In the genomic region with DNA sequence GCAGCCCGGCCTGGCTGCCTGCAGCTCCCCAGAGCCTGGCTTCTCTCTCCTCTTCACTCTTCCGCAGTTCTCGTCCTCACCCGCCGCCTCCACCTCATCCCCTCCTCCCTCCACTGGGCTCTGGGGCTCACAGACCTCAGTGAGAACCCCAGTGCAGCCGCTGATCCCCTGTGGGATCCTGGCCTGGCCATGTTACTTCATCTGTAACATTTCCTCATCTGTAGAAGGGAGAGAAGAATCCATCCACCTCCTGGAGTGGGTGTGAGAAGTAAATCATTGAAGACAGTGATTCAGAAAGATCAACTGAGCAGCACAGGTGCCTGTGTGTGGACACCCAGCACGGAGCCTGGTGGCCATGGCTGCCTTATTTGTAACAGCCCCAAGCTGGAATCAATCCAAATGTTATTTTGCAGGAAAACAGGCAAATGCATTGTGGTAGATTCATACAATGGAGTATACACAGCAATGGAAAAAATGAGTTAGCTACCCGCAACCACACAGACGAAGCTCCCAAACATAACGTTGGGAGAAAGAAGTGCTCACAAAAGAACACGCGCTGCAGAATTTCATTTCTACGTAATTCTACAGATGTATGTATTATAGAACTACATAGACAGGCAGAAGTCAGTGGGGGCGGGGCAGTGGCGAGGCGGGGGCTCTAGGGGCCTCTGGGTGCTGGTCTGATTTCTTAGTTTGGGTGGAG, we compare ENCODE assay signal across 1 cellular context.
A peak's percentile ranks its signal among the peaks of the same experiment; 100 is the strongest.
TF ChIP-seq lines count a peak whose summit lies in the region.

No MANE protein-coding gene starts in this region.

TF ChIP-seq in HEK293, 187 proteins besides CTCF, POLR2A, EP300 and RAD21 (continued from another document):
- TF ChIP-seq, protein P1, sequence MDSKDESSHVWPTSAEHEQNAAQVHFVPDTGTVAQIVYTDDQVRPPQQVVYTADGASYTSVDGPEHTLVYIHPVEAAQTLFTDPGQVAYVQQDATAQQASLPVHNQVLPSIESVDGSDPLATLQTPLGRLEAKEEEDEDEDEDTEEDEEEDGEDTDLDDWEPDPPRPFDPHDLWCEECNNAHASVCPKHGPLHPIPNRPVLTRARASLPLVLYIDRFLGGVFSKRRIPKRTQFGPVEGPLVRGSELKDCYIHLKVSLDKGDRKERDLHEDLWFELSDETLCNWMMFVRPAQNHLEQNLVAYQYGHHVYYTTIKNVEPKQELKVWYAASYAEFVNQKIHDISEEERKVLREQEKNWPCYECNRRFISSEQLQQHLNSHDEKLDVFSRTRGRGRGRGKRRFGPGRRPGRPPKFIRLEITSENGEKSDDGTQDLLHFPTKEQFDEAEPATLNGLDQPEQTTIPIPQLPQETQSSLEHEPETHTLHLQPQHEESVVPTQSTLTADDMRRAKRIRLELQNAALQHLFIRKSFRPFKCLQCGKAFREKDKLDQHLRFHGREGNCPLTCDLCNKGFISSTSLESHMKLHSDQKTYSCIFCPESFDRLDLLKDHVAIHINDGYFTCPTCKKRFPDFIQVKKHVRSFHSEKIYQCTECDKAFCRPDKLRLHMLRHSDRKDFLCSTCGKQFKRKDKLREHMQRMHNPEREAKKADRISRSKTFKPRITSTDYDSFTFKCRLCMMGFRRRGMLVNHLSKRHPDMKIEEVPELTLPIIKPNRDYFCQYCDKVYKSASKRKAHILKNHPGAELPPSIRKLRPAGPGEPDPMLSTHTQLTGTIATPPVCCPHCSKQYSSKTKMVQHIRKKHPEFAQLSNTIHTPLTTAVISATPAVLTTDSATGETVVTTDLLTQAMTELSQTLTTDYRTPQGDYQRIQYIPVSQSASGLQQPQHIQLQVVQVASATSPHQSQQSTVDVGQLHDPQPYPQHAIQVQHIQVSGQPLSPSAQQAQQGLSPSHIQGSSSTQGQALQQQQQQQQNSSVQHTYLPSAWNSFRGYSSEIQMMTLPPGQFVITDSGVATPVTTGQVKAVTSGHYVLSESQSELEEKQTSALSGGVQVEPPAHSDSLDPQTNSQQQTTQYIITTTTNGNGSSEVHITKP (tag by site-specific recombination; IDR thresholded peaks at IDR 0.05): 0 out of 2 replicates have a peak, but pooled peaks have one; percentile 25
